In the genomic region with DNA sequence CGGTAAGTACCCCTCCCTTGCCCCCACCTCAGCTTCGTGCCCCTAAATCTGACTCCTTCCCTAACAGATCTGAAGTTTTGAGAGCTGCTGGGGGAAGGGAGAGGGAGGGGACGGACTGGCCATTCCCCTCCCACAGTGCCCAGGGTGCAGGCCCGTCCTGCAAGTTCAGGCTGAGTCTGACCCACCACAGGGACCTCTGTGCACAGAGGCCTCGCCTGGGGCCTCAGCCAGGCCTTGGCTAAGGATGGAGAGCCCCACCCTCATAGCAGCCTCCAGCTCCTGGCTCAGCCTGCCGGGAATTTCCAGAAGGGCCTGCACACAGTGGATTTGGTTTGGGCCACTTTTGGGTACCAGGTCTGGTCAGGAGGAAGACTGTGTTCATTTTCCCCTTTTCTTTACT, we compare ENCODE assay signal across 16 cellular contexts. TPM values are rescaled to one million over a fixed set of nuclear protein-coding genes. Genes with fewer than 3 reads are reported as not detected.
A peak's percentile ranks its signal among the peaks of the same experiment; 100 is the strongest.
DNase-seq lines count a peak whose midpoint lies in the region; ATAC-seq, FAIRE-seq and TF ChIP-seq lines count a peak whose summit lies in the region.
"Had no signal": no experiment of that assay in that cellular context is flagged by ENCODE, and none has a peak within 500 bp of the region (broad histone marks: within the 10 kb centered on the region; RNA-seq: fewer than 3 reads in every experiment).

No MANE protein-coding gene starts in this region.

- H3K27ac Mint-ChIP-seq in stimulated activated memory B cell treated with anti-CD40 and anti-IgM and Interleukin-4, amounts not matched to agents 10 μg/mL and 1 μg/mL and 100 μg/mL, for 72 hours, result peak overlapping the region; percentile 76
- H3K27ac Mint-ChIP-seq in osteocyte (ENCODE audit: unreplicated experiment), result no peak overlapping the region
- H3K27ac Mint-ChIP-seq: activated CD8-positive, alpha-beta T cell treated with anti-CD3 and anti-CD28 coated beads for 36 hours; stimulated activated naive CD8-positive, alpha-beta T cell treated with anti-CD3 and anti-CD28 coated beads, Interleukin-15, Interleukin-2, amounts not matched to agents 100 ng/mL and 50 ng/mL, for 24 hours had no signal

- TF ChIP-seq POLR2A in GM12891 (IDR thresholded peaks at IDR 0.05; ENCODE audit: low read depth, low read length), result no peak

- DNase-seq in GM12891 (ENCODE audit: insufficient read length, low spot score) (no peak), adipocyte (ENCODE audit: low read depth) (peak; percentile 60), left ventricle myocardium superior (peak; percentile 79), NCI-H1048 (lab: John Stamatoyannopoulos, UW) (no peak), cerebellum (ENCODE audit: low spot score) (no peak), osteocyte (ENCODE audit: extremely low spot score, unreplicated experiment) (no peak)
- DNase-seq: activated CD8-positive, alpha-beta T cell treated with anti-CD3 and anti-CD28 coated beads for 36 hours; DND-41; NCI-H187; NCI-H524 treated with DMSO at 0.1 percent for 48 hours had no signal

- FAIRE-seq in GM12891 (lab: Jason Lieb, UNC), result no peak
- FAIRE-seq: endothelial cell of umbilical vein, H1, HTR-8/SVneo, pancreas had no signal

- H3K9ac ChIP-seq in adipocyte (ENCODE audit: low read length), result peak overlapping the region; percentile 55

- intact Hi-C loops in left ventricle myocardium superior (cut with micrococcal nuclease), result no loop called here

- peaks cover 6% of the 10 kb centered on the region for H3K36me3 Mint-ChIP-seq in stimulated activated memory B cell treated with anti-CD40 and anti-IgM and Interleukin-4, amounts not matched to agents 10 μg/mL and 1 μg/mL and 100 μg/mL, for 72 hours
- H3K36me3 Mint-ChIP-seq in osteocyte (ENCODE audit: unreplicated experiment), result no peaks in the 10 kb centered on the region

- H3K36me3 ChIP-seq in adipocyte (ENCODE audit: control insufficient read depth, insufficient read depth, low read length, severe bottlenecking), result no peaks in the 10 kb centered on the region
- H3K36me3 ChIP-seq: pancreas had no signal

- no peak overlapping the region for H3K4me3 Mint-ChIP-seq in stimulated activated memory B cell treated with anti-CD40 and anti-IgM and Interleukin-4, amounts not matched to agents 10 μg/mL and 1 μg/mL and 100 μg/mL, for 72 hours
- H3K4me3 Mint-ChIP-seq in osteocyte (ENCODE audit: unreplicated experiment), result no peak overlapping the region
- H3K4me3 Mint-ChIP-seq: activated CD8-positive, alpha-beta T cell treated with anti-CD3 and anti-CD28 coated beads for 36 hours; stimulated activated naive CD8-positive, alpha-beta T cell treated with anti-CD3 and anti-CD28 coated beads, Interleukin-15, Interleukin-2, amounts not matched to agents 100 ng/mL and 50 ng/mL, for 24 hours had no signal

- H3K4me1 ChIP-seq in adipocyte (ENCODE audit: control insufficient read depth, insufficient read depth, low read length), result peaks cover 41% of the 10 kb centered on the region
- H3K4me1 ChIP-seq: pancreas had no signal

- ATAC-seq in left ventricle myocardium superior, result peak; percentile 80
- no peak for ATAC-seq in stimulated activated memory B cell treated with anti-CD40 and anti-IgM and Interleukin-4, amounts not matched to agents 10 μg/mL and 1 μg/mL and 100 μg/mL, for 72 hours
- ATAC-seq: activated CD8-positive, alpha-beta T cell treated with anti-CD3 and anti-CD28 coated beads for 36 hours had no signal

- peaks cover 34% of the 10 kb centered on the region for H3K4me1 Mint-ChIP-seq in stimulated activated memory B cell treated with anti-CD40 and anti-IgM and Interleukin-4, amounts not matched to agents 10 μg/mL and 1 μg/mL and 100 μg/mL, for 72 hours
- H3K4me1 Mint-ChIP-seq in osteocyte (ENCODE audit: unreplicated experiment), result peaks cover 50% of the 10 kb centered on the region

- no peaks in the 10 kb centered on the region for H3K27me3 Mint-ChIP-seq in stimulated activated memory B cell treated with anti-CD40 and anti-IgM and Interleukin-4, amounts not matched to agents 10 μg/mL and 1 μg/mL and 100 μg/mL, for 72 hours
- no peaks in the 10 kb centered on the region for H3K27me3 Mint-ChIP-seq in osteocyte (ENCODE audit: unreplicated experiment)
- H3K27me3 Mint-ChIP-seq: activated CD8-positive, alpha-beta T cell treated with anti-CD3 and anti-CD28 coated beads for 36 hours; stimulated activated naive CD8-positive, alpha-beta T cell treated with anti-CD3 and anti-CD28 coated beads, Interleukin-15, Interleukin-2, amounts not matched to agents 100 ng/mL and 50 ng/mL, for 24 hours had no signal

- no peaks in the 10 kb centered on the region for H3K27me3 ChIP-seq in adipocyte (replicated peaks; ENCODE audit: control insufficient read depth, insufficient read depth, low read length)
- H3K27me3 ChIP-seq: pancreas had no signal

- no peaks in the 10 kb centered on the region for H3K9me3 Mint-ChIP-seq in stimulated activated memory B cell treated with anti-CD40 and anti-IgM and Interleukin-4, amounts not matched to agents 10 μg/mL and 1 μg/mL and 100 μg/mL, for 72 hours
- H3K9me3 Mint-ChIP-seq in osteocyte (ENCODE audit: unreplicated experiment), result no peaks in the 10 kb centered on the region
- H3K9me3 Mint-ChIP-seq: activated CD8-positive, alpha-beta T cell treated with anti-CD3 and anti-CD28 coated beads for 36 hours; stimulated activated naive CD8-positive, alpha-beta T cell treated with anti-CD3 and anti-CD28 coated beads, Interleukin-15, Interleukin-2, amounts not matched to agents 100 ng/mL and 50 ng/mL, for 24 hours had no signal

- no peak for TF ChIP-seq CTCF in osteocyte (IDR thresholded peaks at IDR 0.05)

- no peak overlapping the region for H3K4me3 ChIP-seq in adipocyte (ENCODE audit: low read length)
- H3K4me3 ChIP-seq: pancreas had no signal

- H3K9me3 ChIP-seq in adipocyte (ENCODE audit: control insufficient read depth, low read length), result no peaks in the 10 kb centered on the region
- H3K9me3 ChIP-seq: pancreas had no signal

TF ChIP-seq in GM12891, 5 proteins besides CTCF, POLR2A, EP300 and RAD21:
- 0 out of 2 replicates have a peak, but pooled peaks have one; percentile 32 for TF ChIP-seq POLR2AphosphoS5 (IDR thresholded peaks at IDR 0.05; ENCODE audit: low read depth, low read length)
- no peak for TF ChIP-seq POU2F2 (IDR thresholded peaks at IDR 0.05; ENCODE audit: low read depth, low read length)

RNA-seq across cellular contexts. Expression of a gene that starts 31.2 kb away (rescaled TPM):
- 27.3 TPM for polyA plus RNA-seq in GM12891 (2012; ENCODE audit: low read depth, missing spikeins)
- 13.0 TPM for total RNA-seq in left ventricle myocardium superior
- 3.7 TPM for total RNA-seq in cerebellum
- 3.7 and 7.4 TPM in 2 replicates for total RNA-seq in osteocyte

Comparison
In these comparisons a context has a peak if more than half of its experiments do, and no peak if none do; other contexts are left out.
1. DNase-seq: peak in adipocyte (single experiment) and left ventricle myocardium superior (single experiment); none in GM12891 (single experiment), NCI-H1048 (single experiment), cerebellum (single experiment) and osteocyte (single experiment).